13 cellular contexts compared by ENCODE assay signal in the genomic region with DNA sequence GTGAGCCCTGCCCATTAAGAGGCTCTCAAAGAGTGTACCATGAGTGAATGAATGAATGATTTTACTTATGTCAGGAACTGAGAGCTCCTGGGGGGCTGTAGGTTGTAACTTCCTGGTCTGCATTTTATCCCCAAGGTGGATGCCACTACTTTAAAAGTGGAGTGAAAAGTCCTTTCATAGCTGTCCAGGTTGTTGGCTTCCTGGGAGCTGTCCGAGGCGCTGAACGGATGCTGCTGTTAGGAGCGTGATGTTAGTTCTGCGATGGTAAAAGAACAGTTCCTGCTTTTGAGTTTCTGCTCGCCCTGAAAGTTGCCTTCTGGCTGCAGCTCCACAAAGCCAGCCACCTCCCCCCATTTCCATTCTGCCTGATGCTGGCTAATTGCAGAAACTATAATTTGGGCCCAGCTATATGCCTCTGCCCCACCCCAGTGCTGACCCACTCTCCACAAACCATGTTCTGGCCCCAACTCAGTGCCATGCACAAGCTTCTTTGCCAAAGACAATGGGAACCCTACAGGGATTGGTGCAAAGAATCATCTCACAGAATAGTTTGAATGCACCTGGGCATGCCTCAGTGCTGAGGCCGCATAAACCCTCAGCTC.
DNase-seq lines count a peak whose midpoint lies in the region; ATAC-seq and TF ChIP-seq lines count a peak whose summit lies in the region.
"Had no signal": no experiment of that assay in that cellular context is flagged by ENCODE, and none has a peak within 500 bp of the region (broad histone marks: within the 10 kb centered on the region; RNA-seq: fewer than 3 reads in every experiment).

No MANE protein-coding gene starts in this region.

- no peaks in the 10 kb centered on the region; the same call in 1 of the 2 replicates for H3K27me3 ChIP-seq in H9 (ENCODE audit: insufficient read depth, low read length)
- H3K27me3 ChIP-seq: transverse colon had no signal

- no peak overlapping the region for H3K23ac ChIP-seq in H9 (ENCODE audit: insufficient read length, low read depth, low read length)

- no peak for ATAC-seq in HG03025 (IDR thresholded peaks at IDR 0.05; ENCODE audit: low FRiP score, unreplicated experiment)
- ATAC-seq in GM19455 (IDR thresholded peaks at IDR 0.05; ENCODE audit: unreplicated experiment), result no peak
- ATAC-seq: left colon had no signal

- TF ChIP-seq CTCF in H9 (conservative IDR thresholded peaks at IDR 0.05), result no peak

- no peak overlapping the region for H3K27ac ChIP-seq in H9 (ENCODE audit: insufficient read length, low read depth, low read length)
- H3K27ac ChIP-seq: breast epithelium, KMS-11, transverse colon had no signal

- no peak overlapping the region for H3K9ac ChIP-seq in H9 (ENCODE audit: extremely low read depth, insufficient read length, low read length)
- H3K9ac ChIP-seq: KMS-11 had no signal

- no peak overlapping the region for H3K4me3 Mint-ChIP-seq in H9
- H3K4me3 Mint-ChIP-seq in activated T-cell treated with anti-CD3 and anti-CD28 coated beads, Interleukin-2, amount 50 U/mL, for 24 hours, result no peak overlapping the region

- no peak overlapping the region for H3K27ac Mint-ChIP-seq in H9
- H3K27ac Mint-ChIP-seq in activated T-cell treated with anti-CD3 and anti-CD28 coated beads, Interleukin-2, amount 50 U/mL, for 24 hours, result no peak overlapping the region

- H3K4me1 Mint-ChIP-seq in H9, result peaks cover 13 to 16% of the 10 kb centered on the region in 2 experiments
- no peaks in the 10 kb centered on the region for H3K4me1 Mint-ChIP-seq in activated T-cell treated with anti-CD3 and anti-CD28 coated beads, Interleukin-2, amount 50 U/mL, for 24 hours (ENCODE audit: low read depth)

- no peaks in the 10 kb centered on the region for H3K4me1 ChIP-seq in H9 (ENCODE audit: insufficient read depth, low read length)
- H3K4me1 ChIP-seq: breast epithelium, transverse colon had no signal

- H3K79me1 ChIP-seq in H9 (ENCODE audit: insufficient read depth, low read depth, low read length, poor library complexity, severe bottlenecking), result no peaks in the 10 kb centered on the region

- WGBS in H9 (ENCODE audit: extremely low coverage, insufficient read length, low lambda C conversion rate), result no CpG with 5 or more reads among the region's 7 CpGs

- in situ Hi-C loops in Caki2 (cut with HindIII; ENCODE audit: low pct_unique_long_range_greater_than_20kb, low sequenced_read_pairs), result no loop called here

- H4K20me1 ChIP-seq in H9 (ENCODE audit: control insufficient read depth, insufficient read depth, insufficient read length), result no peaks in the 10 kb centered on the region

- H2BK20ac ChIP-seq in H9 (ENCODE audit: low read depth, low read length, poor library complexity, severe bottlenecking), result no peak overlapping the region

- peaks cover 58% of the 10 kb centered on the region for H3K27me3 Mint-ChIP-seq in H9 (ENCODE audit: low read depth)
- H3K27me3 Mint-ChIP-seq in activated T-cell treated with anti-CD3 and anti-CD28 coated beads, Interleukin-2, amount 50 U/mL, for 24 hours, result no peaks in the 10 kb centered on the region

- no peak overlapping the region for H3K18ac ChIP-seq in H9 (ENCODE audit: insufficient read length, low read depth, low read length)

- H2BK15ac ChIP-seq in H9 (ENCODE audit: low read depth, low read length), result no peak overlapping the region

- H3K36me3 Mint-ChIP-seq in H9 (ENCODE audit: insufficient read depth in 1 of 3, low read depth in 3 of 3), result peaks cover 0 to 6% (median 0%) of the 10 kb centered on the region in 3 experiments; a peak in 1 of 7 replicates
- no peaks in the 10 kb centered on the region for H3K36me3 Mint-ChIP-seq in activated T-cell treated with anti-CD3 and anti-CD28 coated beads, Interleukin-2, amount 50 U/mL, for 24 hours (ENCODE audit: low read depth)

- no peak overlapping the region for H2AK5ac ChIP-seq in H9 (ENCODE audit: insufficient read length, low read length)

- no peak overlapping the region for H2BK120ac ChIP-seq in H9 (ENCODE audit: low read depth, low read length, poor library complexity, severe bottlenecking)

- no peak overlapping the region for H2BK12ac ChIP-seq in H9 (ENCODE audit: insufficient read length, low read depth, low read length)

- H3K9me3 Mint-ChIP-seq in H9, result peaks cover 0 to 5% of the 10 kb centered on the region in 2 experiments; a peak in 3 of 5 replicates
- peaks cover 3% of the 10 kb centered on the region for H3K9me3 Mint-ChIP-seq in activated T-cell treated with anti-CD3 and anti-CD28 coated beads, Interleukin-2, amount 50 U/mL, for 24 hours

- DNase-seq in Caki2 (ENCODE audit: low read depth) (peak; percentile 12), H9 (peak; percentile 51), midbrain (lab: John Stamatoyannopoulos, UW) (peak; percentile 28), NCI-H526 (lab: John Stamatoyannopoulos, UW) (no peak)
- peak; percentile 32 for DNase-seq in activated T-cell treated with anti-CD3 and anti-CD28 coated beads, Interleukin-2, amount 50 U/mL, for 24 hours
- DNase-seq: activated CD8-positive, alpha-beta memory T cell treated with anti-CD3 and anti-CD28 coated beads for 24 hours; DMS79; transverse colon had no signal

- no peaks in the 10 kb centered on the region for H3K23me2 ChIP-seq in H9 (ENCODE audit: insufficient read length, low read depth, low read length, poor library complexity, severe bottlenecking)

- no peak overlapping the region for H4K8ac ChIP-seq in H9 (replicated peaks; ENCODE audit: insufficient read length, low read depth, low read length)

- H4K91ac ChIP-seq in H9 (ENCODE audit: insufficient read length, low read depth, low read length), result no peak overlapping the region

- H3K9me3 ChIP-seq in H9 (ENCODE audit: control insufficient read depth, low read depth, low read length), result no peaks in the 10 kb centered on the region
- H3K9me3 ChIP-seq: transverse colon had no signal

- H2AFZ ChIP-seq in H9 (ENCODE audit: low read length), result no peak overlapping the region

- H3K79me2 ChIP-seq in H9 (ENCODE audit: insufficient read depth, low read length), result no peaks in the 10 kb centered on the region

- no peak overlapping the region for H2BK5ac ChIP-seq in H9 (ENCODE audit: insufficient read length, low read length)

- H3K14ac ChIP-seq in H9 (ENCODE audit: insufficient read depth, low read length), result no peak overlapping the region

- no peak overlapping the region for H4K5ac ChIP-seq in H9 (ENCODE audit: insufficient read length, low read depth, low read length)

- H3K56ac ChIP-seq in H9 (ENCODE audit: insufficient read length, low read depth, low read length), result no peak overlapping the region

- no peak overlapping the region for H3T11ph ChIP-seq in H9 (ENCODE audit: low read length)

- no peak overlapping the region for H3K4ac ChIP-seq in H9 (ENCODE audit: low read depth, low read length)

- H3K4me2 ChIP-seq in H9 (ENCODE audit: insufficient read depth, insufficient read length, low read length), result no peak overlapping the region
- H3K4me2 ChIP-seq: KMS-11 had no signal

Comparison
In these comparisons a context has a peak if more than half of its experiments do, and no peak if none do; other contexts are left out.
1. DNase-seq: peak in Caki2 (single experiment), H9 (single experiment), activated T-cell treated with anti-CD3 and anti-CD28 coated beads, Interleukin-2, amount 50 U/mL, for 24 hours (single experiment) and midbrain (single experiment); none in NCI-H526 (0 of 2).